In genomic region chr6:88566746-88567534, GRCh38 we compare ENCODE assay signal across 21 cellular contexts.
DNase-seq lines count a peak whose midpoint lies in the region; ATAC-seq and TF ChIP-seq lines count a peak whose summit lies in the region.
"Had no signal": no experiment of that assay in that cellular context is flagged by ENCODE, and none has a peak within 500 bp of the region (broad histone marks: within the 10 kb centered on the region; RNA-seq: fewer than 3 reads in every experiment).

No MANE protein-coding gene starts in this region.

- CTCF ChIA-PET in SK-N-SH (lab: Yijun Ruan, JAX) (interaction anchor here (0.9 kb wide), 1 partner anchor 10 kb away, joined by 3 read pairs; no protein-coding TSS in a partner anchor), MCF 10A (lab: Yijun Ruan, JAX) (no interaction called here)

- H3K9me2 ChIP-seq in SK-N-SH = no peaks in the 10 kb centered on the region
- H3K9me2 ChIP-seq in hepatocyte (replicated peaks; ENCODE audit: insufficient read depth) = no peaks in the 10 kb centered on the region

- no peak overlapping the region for H3K27ac Mint-ChIP-seq in MCF 10A (ENCODE audit: low read depth, unreplicated experiment)
- H3K27ac Mint-ChIP-seq: activated naive CD8-positive, alpha-beta T cell treated with anti-CD3 and anti-CD28 coated beads, Interleukin-2, amount 10 ng/mL, durations not matched to agents 7 days and 5 days; activated T-cell treated with anti-CD3 and anti-CD28 coated beads, Interleukin-2, amount 50 U/mL, for 24 hours; CD4-positive, CD25-positive, alpha-beta regulatory T cell had no signal

- ATAC-seq in SK-N-SH treated with all-trans-retinoic acid at 6 μM for 48 hours (no peak), HG02571 (IDR thresholded peaks at IDR 0.05; ENCODE audit: unreplicated experiment) (peak; percentile 70)
- ATAC-seq: A549, HCT116 had no signal

- H3K79me2 ChIP-seq in SK-N-SH (ENCODE audit: insufficient read depth) (no peaks in the 10 kb centered on the region), hepatocyte (no peaks in the 10 kb centered on the region)

- H3F3A ChIP-seq in SK-N-SH (replicated peaks; ENCODE audit: insufficient read depth) = no peaks in the 10 kb centered on the region

- no peaks in the 10 kb centered on the region for H3K36me3 ChIP-seq in SK-N-SH (replicated peaks in 1 of 2; ENCODE audit: control insufficient read depth in 1 of 2, insufficient read depth in 2 of 2, low read length in 1 of 2)
- no peaks in the 10 kb centered on the region for H3K36me3 ChIP-seq in hepatocyte (replicated peaks; ENCODE audit: insufficient read depth, low read depth)
- H3K36me3 ChIP-seq: breast epithelium, Peyer's patch, sigmoid colon, transverse colon had no signal

- H4K20me1 ChIP-seq in SK-N-SH (ENCODE audit: insufficient read depth) = no peaks in the 10 kb centered on the region
- no peaks in the 10 kb centered on the region for H4K20me1 ChIP-seq in hepatocyte (ENCODE audit: insufficient read depth, poor library complexity, severe bottlenecking)

- H3K36me3 Mint-ChIP-seq in MCF 10A (ENCODE audit: insufficient read depth, unreplicated experiment) = no peaks in the 10 kb centered on the region
- H3K36me3 Mint-ChIP-seq: activated naive CD8-positive, alpha-beta T cell treated with anti-CD3 and anti-CD28 coated beads, Interleukin-2, amount 10 ng/mL, durations not matched to agents 7 days and 5 days; CD4-positive, CD25-positive, alpha-beta regulatory T cell had no signal

- H3K4me3 Mint-ChIP-seq in MCF 10A (ENCODE audit: unreplicated experiment) = no peak overlapping the region
- H3K4me3 Mint-ChIP-seq: activated naive CD8-positive, alpha-beta T cell treated with anti-CD3 and anti-CD28 coated beads, Interleukin-2, amount 10 ng/mL, durations not matched to agents 7 days and 5 days; activated T-cell treated with anti-CD3 and anti-CD28 coated beads, Interleukin-2, amount 50 U/mL, for 24 hours; CD4-positive, CD25-positive, alpha-beta regulatory T cell had no signal

- H3K4me1 ChIP-seq in SK-N-SH (ENCODE audit: control insufficient read depth in 1 of 2, insufficient read depth in 2 of 2, low read depth in 1 of 2, low read length in 1 of 2) (peaks cover 0 to 2% of the 10 kb centered on the region in 2 experiments; a peak in 1 of 4 replicates), hepatocyte (ENCODE audit: insufficient read depth) (no peaks in the 10 kb centered on the region)
- H3K4me1 ChIP-seq: A549, breast epithelium, Peyer's patch had no signal

- no peak for TF ChIP-seq EP300 in SK-N-SH (IDR thresholded peaks at IDR 0.05; ENCODE audit: borderline replicate concordance in 1 of 2, low read depth in 1 of 2, low read length in 1 of 2)

- DNase-seq in SK-N-SH (peak; percentile 49), SK-N-DZ (ENCODE audit: low spot score) (peak; percentile 68), hepatocyte (ENCODE audit: low spot score) (no peak), NCI-H510A treated with DMSO at 0.1 percent for 48 hours (lab: John Stamatoyannopoulos, UW) (no peak), MCF 10A (ENCODE audit: unreplicated experiment) (no peak), DMS79 treated with DMSO at 0.1 percent for 48 hours (lab: John Stamatoyannopoulos, UW) (no peak)
- DNase-seq: activated CD4-positive, alpha-beta T cell treated with anti-CD3 and anti-CD28 coated beads, Interleukin-2, amount 50 U/mL, for 4 hours; activated naive CD8-positive, alpha-beta T cell treated with anti-CD3 and anti-CD28 coated beads, Interleukin-2, amount 10 ng/mL, durations not matched to agents 7 days and 5 days; activated T-cell treated with anti-CD3 and anti-CD28 coated beads, Interleukin-2, amount 50 U/mL, for 24 hours; CD4-positive, CD25-positive, alpha-beta regulatory T cell; NCI-H1694 treated with DMSO at 0.1 percent for 48 hours; NCI-H526; Peyer's patch; sigmoid colon; stimulated activated CD4-positive, alpha-beta T cell treated with anti-CD3 and anti-CD28 coated beads, Interleukin-4, amount 100 ng/mL, for 1 hour; transverse colon had no signal

- H3K9ac ChIP-seq in SK-N-SH = no peak overlapping the region

- H3K27me3 Mint-ChIP-seq in MCF 10A (ENCODE audit: insufficient read depth, unreplicated experiment) = peaks cover 19% of the 10 kb centered on the region
- H3K27me3 Mint-ChIP-seq: activated naive CD8-positive, alpha-beta T cell treated with anti-CD3 and anti-CD28 coated beads, Interleukin-2, amount 10 ng/mL, durations not matched to agents 7 days and 5 days; activated T-cell treated with anti-CD3 and anti-CD28 coated beads, Interleukin-2, amount 50 U/mL, for 24 hours had no signal

- intact Hi-C loops in MCF 10A (cut with micrococcal nuclease) = no loop called here

- no peak overlapping the region for H3K4me3 ChIP-seq in SK-N-SH (ENCODE audit: low read depth in 2 of 2, low read length in 1 of 2)
- no peak overlapping the region for H3K4me3 ChIP-seq in hepatocyte
- H3K4me3 ChIP-seq: A549, breast epithelium, Peyer's patch, sigmoid colon, transverse colon had no signal

- H3K9me3 ChIP-seq in SK-N-SH (no peaks in the 10 kb centered on the region), hepatocyte (ENCODE audit: low read depth) (no peaks in the 10 kb centered on the region)
- H3K9me3 ChIP-seq: A549 had no signal

- H2AFZ ChIP-seq in SK-N-SH (ENCODE audit: low read depth) (no peak overlapping the region), hepatocyte (no peak overlapping the region)

- no peak for TF ChIP-seq CTCF in SK-N-SH (IDR thresholded peaks at IDR 0.05)
- TF ChIP-seq CTCF in hepatocyte (IDR thresholded peaks at IDR 0.05; ENCODE audit: poor library complexity) = no peak
- TF ChIP-seq CTCF in MCF 10A (IDR thresholded peaks at IDR 0.05; ENCODE audit: unreplicated experiment) = no peak

- no peak overlapping the region for H3K27ac ChIP-seq in SK-N-SH (ENCODE audit: low read depth in 2 of 2, low read length in 1 of 2)
- H3K27ac ChIP-seq in hepatocyte = no peak overlapping the region
- H3K27ac ChIP-seq: A549, breast epithelium, Peyer's patch, sigmoid colon, transverse colon had no signal

- no TSS peak for BruUV-seq in MCF 10A (replicated peaks; lab: Mats Ljungman, UMichigan)

- POLR2A ChIA-PET in SK-N-SH (lab: Yijun Ruan, JAX) = interaction anchor here (0.6 kb wide), 1 partner anchor 23 kb away, joined by 3 read pairs; no protein-coding TSS in a partner anchor
- POLR2A ChIA-PET in MCF 10A (lab: Yijun Ruan, JAX) = no interaction called here

- H3K4me2 ChIP-seq in SK-N-SH = no peak overlapping the region
- H3K4me2 ChIP-seq in hepatocyte = no peak overlapping the region
- H3K4me2 ChIP-seq: A549 had no signal

- WGBS in SK-N-SH (ENCODE audit: low lambda C conversion rate) = 14% methylated on average over 8 of the region's 8 CpGs
- WGBS in hepatocyte (ENCODE audit: low lambda C conversion rate, missing lambda C conversion rate) = 82% methylated on average over 8 of the region's 8 CpGs

- no peaks in the 10 kb centered on the region for H3K9me3 Mint-ChIP-seq in MCF 10A (ENCODE audit: unreplicated experiment)

- no peaks in the 10 kb centered on the region for H3K4me1 Mint-ChIP-seq in MCF 10A (ENCODE audit: insufficient read depth, unreplicated experiment)
- H3K4me1 Mint-ChIP-seq: activated naive CD8-positive, alpha-beta T cell treated with anti-CD3 and anti-CD28 coated beads, Interleukin-2, amount 10 ng/mL, durations not matched to agents 7 days and 5 days had no signal

- no peak for TF ChIP-seq RAD21 in SK-N-SH (IDR thresholded peaks at IDR 0.05; ENCODE audit: low read length)

- no peaks in the 10 kb centered on the region for H3K27me3 ChIP-seq in SK-N-SH (ENCODE audit: insufficient read depth)
- no peaks in the 10 kb centered on the region for H3K27me3 ChIP-seq in hepatocyte
- H3K27me3 ChIP-seq: breast epithelium, Peyer's patch, sigmoid colon, transverse colon had no signal

TF ChIP-seq in SK-N-SH, 30 proteins besides CTCF, POLR2A, EP300 and RAD21 (continues in another document):
- TF ChIP-seq MAX (IDR thresholded peaks at IDR 0.05; ENCODE audit: low read depth) (no peak), IRF3 (IDR thresholded peaks at IDR 0.05; ENCODE audit: low read depth, low read length) (no peak), RCOR1 (IDR thresholded peaks at IDR 0.05; ENCODE audit: low read length) (no peak), GABPA (IDR thresholded peaks at IDR 0.05; ENCODE audit: low read depth) (no peak)

TF ChIP-seq in SK-N-SH treated with all-trans-retinoic acid at 6 μM for 48 hours, 23 proteins besides CTCF, POLR2A, EP300 and RAD21 (continues in another document):
- TF ChIP-seq CREB5 (CRISPR knock-in tag; IDR thresholded peaks at IDR 0.05; ENCODE audit: low read depth) (no peak), GLIS3 (CRISPR knock-in tag; IDR thresholded peaks at IDR 0.05) (no peak), PPARA (CRISPR knock-in tag; IDR thresholded peaks at IDR 0.05; ENCODE audit: borderline replicate concordance) (no peak), ISL1 (CRISPR knock-in tag; IDR thresholded peaks at IDR 0.05) (no peak)

Comparison
In these comparisons a context has a peak if more than half of its experiments do, and no peak if none do; other contexts are left out.
1. DNase-seq: peak in SK-N-SH (single experiment) and SK-N-DZ (single experiment); none in hepatocyte (single experiment), NCI-H510A treated with DMSO at 0.1 percent for 48 hours (single experiment), MCF 10A (single experiment) and DMS79 treated with DMSO at 0.1 percent for 48 hours (single experiment).